In genomic region chr3:108287146-108287545, GRCh38 we compare ENCODE assay signal across 19 cellular contexts. TPM values are rescaled to one million over a fixed set of nuclear protein-coding genes. Genes with fewer than 3 reads are reported as not detected.
A peak's percentile ranks its signal among the peaks of the same experiment; 100 is the strongest.
DNase-seq lines count a peak whose midpoint lies in the region; ATAC-seq and TF ChIP-seq lines count a peak whose summit lies in the region.
"Had no signal": no experiment of that assay in that cellular context is flagged by ENCODE, and none has a peak within 500 bp of the region (broad histone marks: within the 10 kb centered on the region; RNA-seq: fewer than 3 reads in every experiment).

No MANE protein-coding gene starts in this region.

- H3K9me2 ChIP-seq in GM23338 (ENCODE audit: insufficient read depth): peaks cover 3% of the 10 kb centered on the region; the same call in 1 of the 2 replicates

- H2AFZ ChIP-seq in GM23338: peak overlapping the region; percentile 2; the same call in 1 of the 2 replicates

- no peak overlapping the region for H3K4me2 ChIP-seq in GM23338

- no peak overlapping the region for H3K4me3 Mint-ChIP-seq in activated CD8-positive, alpha-beta T cell treated with anti-CD3 and anti-CD28 coated beads for 36 hours
- no peak overlapping the region for H3K4me3 Mint-ChIP-seq in activated CD8-positive, alpha-beta T cell treated with anti-CD3 and anti-CD28 coated beads, Interleukin-2, amount 10 ng/mL, durations not matched to agents 7 days and 5 days
- H3K4me3 Mint-ChIP-seq in GM23338: no peak overlapping the region
- H3K4me3 Mint-ChIP-seq in stimulated activated naive B cell treated with anti-CD40 and anti-IgM and Interleukin-4, amounts not matched to agents 10 μg/mL and 1 μg/mL and 100 μg/mL, for 72 hours: peak overlapping the region in 1 of 2 donors; percentile 36
- H3K4me3 Mint-ChIP-seq: CD4-positive, CD25-positive, alpha-beta regulatory T cell; central memory CD8-positive, alpha-beta T cell had no signal

- TF ChIP-seq CTCF in activated CD8-positive, alpha-beta T cell treated with anti-CD3 and anti-CD28 coated beads for 36 hours (IDR thresholded peaks at IDR 0.05): no peak
- TF ChIP-seq CTCF in GM23338 (conservative IDR thresholded peaks at IDR 0.05; ENCODE audit: low read depth in 2 of 2): no peak

- no peaks in the 10 kb centered on the region for H3K27me3 ChIP-seq in GM23338 (ENCODE audit: insufficient read depth)
- H3K27me3 ChIP-seq: neutrophil had no signal

- peaks cover 2% of the 10 kb centered on the region for H3K27me3 Mint-ChIP-seq in activated CD8-positive, alpha-beta T cell treated with anti-CD3 and anti-CD28 coated beads for 36 hours
- H3K27me3 Mint-ChIP-seq in activated CD8-positive, alpha-beta T cell treated with anti-CD3 and anti-CD28 coated beads, Interleukin-2, amount 10 ng/mL, durations not matched to agents 7 days and 5 days (ENCODE audit: low read depth): no peaks in the 10 kb centered on the region
- H3K27me3 Mint-ChIP-seq in GM23338 (ENCODE audit: insufficient read depth, low read depth, poor library complexity): peaks cover 1% of the 10 kb centered on the region
- no peaks in the 10 kb centered on the region for H3K27me3 Mint-ChIP-seq in stimulated activated naive B cell treated with anti-CD40 and anti-IgM and Interleukin-4, amounts not matched to agents 10 μg/mL and 1 μg/mL and 100 μg/mL, for 72 hours
- H3K27me3 Mint-ChIP-seq: central memory CD8-positive, alpha-beta T cell had no signal

- H3K27ac ChIP-seq in GM23338 (ENCODE audit: low read depth): no peak overlapping the region
- H3K27ac ChIP-seq: neutrophil had no signal

- H3K36me3 Mint-ChIP-seq in activated CD8-positive, alpha-beta T cell treated with anti-CD3 and anti-CD28 coated beads for 36 hours (ENCODE audit: low read depth): peaks cover 17% of the 10 kb centered on the region
- peaks cover 38% of the 10 kb centered on the region for H3K36me3 Mint-ChIP-seq in activated CD8-positive, alpha-beta T cell treated with anti-CD3 and anti-CD28 coated beads, Interleukin-2, amount 10 ng/mL, durations not matched to agents 7 days and 5 days (ENCODE audit: low read depth)
- H3K36me3 Mint-ChIP-seq in GM23338 (ENCODE audit: low read depth): no peaks in the 10 kb centered on the region
- H3K36me3 Mint-ChIP-seq in stimulated activated naive B cell treated with anti-CD40 and anti-IgM and Interleukin-4, amounts not matched to agents 10 μg/mL and 1 μg/mL and 100 μg/mL, for 72 hours: peaks cover 12 to 22% of the 10 kb centered on the region in 2 donors
- H3K36me3 Mint-ChIP-seq: CD4-positive, CD25-positive, alpha-beta regulatory T cell had no signal

- no peaks in the 10 kb centered on the region for H3K4me1 ChIP-seq in GM23338 (ENCODE audit: insufficient read depth)

- POLR2A ChIA-PET in activated CD8-positive, alpha-beta T cell treated with anti-CD3 and anti-CD28 coated beads for 36 hours (lab: Charles Lee): interaction anchor here (0.6 kb wide), 1 partner anchor 253 kb away, joined by 4 read pairs; no protein-coding TSS in a partner anchor
- POLR2A ChIA-PET in activated CD8-positive, alpha-beta T cell treated with anti-CD3 and anti-CD28 coated beads, Interleukin-2, amount 10 ng/mL, durations not matched to agents 7 days and 5 days (lab: Charles Lee): no interaction called here

- intact Hi-C loops in activated CD8-positive, alpha-beta T cell treated with anti-CD3 and anti-CD28 coated beads for 36 hours (cut with micrococcal nuclease): no loop called here

- no peaks in the 10 kb centered on the region for H3K79me2 ChIP-seq in GM23338 (replicated peaks; ENCODE audit: insufficient read depth)

- no peak overlapping the region for H3K4me3 ChIP-seq in GM23338

- peak overlapping the region; percentile 70 for H3K27ac Mint-ChIP-seq in activated CD8-positive, alpha-beta T cell treated with anti-CD3 and anti-CD28 coated beads for 36 hours
- H3K27ac Mint-ChIP-seq in activated CD8-positive, alpha-beta T cell treated with anti-CD3 and anti-CD28 coated beads, Interleukin-2, amount 10 ng/mL, durations not matched to agents 7 days and 5 days: no peak overlapping the region
- H3K27ac Mint-ChIP-seq in GM23338: no peak overlapping the region
- H3K27ac Mint-ChIP-seq in stimulated activated naive B cell treated with anti-CD40 and anti-IgM and Interleukin-4, amounts not matched to agents 10 μg/mL and 1 μg/mL and 100 μg/mL, for 72 hours: peak overlapping the region; percentile 88
- H3K27ac Mint-ChIP-seq: CD4-positive, CD25-positive, alpha-beta regulatory T cell had no signal

- DNase-seq in activated CD8-positive, alpha-beta T cell treated with anti-CD3 and anti-CD28 coated beads for 36 hours: no peak
- no peak for DNase-seq in activated CD8-positive, alpha-beta T cell treated with anti-CD3 and anti-CD28 coated beads, Interleukin-2, amount 10 ng/mL, durations not matched to agents 7 days and 5 days
- DNase-seq in GM23338 (ENCODE audit: low spot score) (no peak), NCI-H526 treated with DMSO at 0.1 percent for 48 hours (lab: John Stamatoyannopoulos, UW) (no peak)
- DNase-seq in stimulated activated naive B cell treated with anti-CD40 and anti-IgM and Interleukin-4, amounts not matched to agents 10 μg/mL and 1 μg/mL and 100 μg/mL, for 72 hours: no peak
- DNase-seq: activated naive CD4-positive, alpha-beta T cell treated with anti-CD3 and anti-CD28 coated beads, Interleukin-2, amount 50 U/mL, for 16 hours; CD4-positive, CD25-positive, alpha-beta regulatory T cell; GOT3; head of caudate nucleus; islet precursor cell; NCI-H1092 treated with DMSO at 0.1 percent for 48 hours; NCI-H2227 treated with DMSO at 0.1 percent for 48 hours had no signal

- H4K20me1 ChIP-seq in GM23338 (replicated peaks; ENCODE audit: insufficient read depth): no peaks in the 10 kb centered on the region

- ATAC-seq in activated CD8-positive, alpha-beta T cell treated with anti-CD3 and anti-CD28 coated beads for 36 hours: peak; percentile 56
- no peak for ATAC-seq in activated CD8-positive, alpha-beta T cell treated with anti-CD3 and anti-CD28 coated beads, Interleukin-2, amount 10 ng/mL, durations not matched to agents 7 days and 5 days
- ATAC-seq in GM23338 (no peak), HG03378 (IDR thresholded peaks at IDR 0.05; ENCODE audit: unreplicated experiment) (peak; percentile 56), HG03039 (IDR thresholded peaks at IDR 0.05; ENCODE audit: unreplicated experiment) (no peak), HG02973 (IDR thresholded peaks at IDR 0.05; ENCODE audit: unreplicated experiment) (no peak)
- ATAC-seq in stimulated activated naive B cell treated with anti-CD40 and anti-IgM and Interleukin-4, amounts not matched to agents 10 μg/mL and 1 μg/mL and 100 μg/mL, for 72 hours (replicated peaks): peak; percentile 89 to 91

- CTCF ChIA-PET in activated CD8-positive, alpha-beta T cell treated with anti-CD3 and anti-CD28 coated beads for 36 hours (lab: Charles Lee): no interaction called here
- CTCF ChIA-PET in activated CD8-positive, alpha-beta T cell treated with anti-CD3 and anti-CD28 coated beads, Interleukin-2, amount 10 ng/mL, durations not matched to agents 7 days and 5 days (lab: Charles Lee): no interaction called here

- H3K4me1 Mint-ChIP-seq in activated CD8-positive, alpha-beta T cell treated with anti-CD3 and anti-CD28 coated beads for 36 hours (ENCODE audit: low read depth): peaks cover 39% of the 10 kb centered on the region
- H3K4me1 Mint-ChIP-seq in activated CD8-positive, alpha-beta T cell treated with anti-CD3 and anti-CD28 coated beads, Interleukin-2, amount 10 ng/mL, durations not matched to agents 7 days and 5 days (ENCODE audit: low read depth): peaks cover 34% of the 10 kb centered on the region
- H3K4me1 Mint-ChIP-seq in GM23338: no peaks in the 10 kb centered on the region
- H3K4me1 Mint-ChIP-seq in stimulated activated naive B cell treated with anti-CD40 and anti-IgM and Interleukin-4, amounts not matched to agents 10 μg/mL and 1 μg/mL and 100 μg/mL, for 72 hours: peaks cover 42 to 62% of the 10 kb centered on the region in 2 donors

- peaks cover 8% of the 10 kb centered on the region for H3K9me3 Mint-ChIP-seq in activated CD8-positive, alpha-beta T cell treated with anti-CD3 and anti-CD28 coated beads for 36 hours
- H3K9me3 Mint-ChIP-seq in activated CD8-positive, alpha-beta T cell treated with anti-CD3 and anti-CD28 coated beads, Interleukin-2, amount 10 ng/mL, durations not matched to agents 7 days and 5 days (ENCODE audit: insufficient read depth): no peaks in the 10 kb centered on the region
- H3K9me3 Mint-ChIP-seq in GM23338: no peaks in the 10 kb centered on the region
- H3K9me3 Mint-ChIP-seq in stimulated activated naive B cell treated with anti-CD40 and anti-IgM and Interleukin-4, amounts not matched to agents 10 μg/mL and 1 μg/mL and 100 μg/mL, for 72 hours: peaks cover 0 to 8% of the 10 kb centered on the region in 2 donors
- H3K9me3 Mint-ChIP-seq: central memory CD8-positive, alpha-beta T cell had no signal

- no peaks in the 10 kb centered on the region for H3F3A ChIP-seq in GM23338 (replicated peaks; ENCODE audit: low read depth)

- H3K36me3 ChIP-seq in GM23338 (ENCODE audit: insufficient read depth): no peaks in the 10 kb centered on the region
- H3K36me3 ChIP-seq: neutrophil had no signal

TF ChIP-seq in GM23338, 12 proteins besides CTCF, POLR2A, EP300 and RAD21:
- TF ChIP-seq NANOG (IDR thresholded peaks at IDR 0.05; ENCODE audit: borderline replicate concordance) (no peak), CREB1 (CRISPR knock-in tag; IDR thresholded peaks at IDR 0.05; ENCODE audit: low read depth) (no peak)

RNA-seq across cellular contexts. Expression of gene HHLA2, which starts 9.2 kb away (rescaled TPM):
- 1 to 10 TPM; 1.7 to 2.2 TPM for total RNA-seq in activated CD8-positive, alpha-beta T cell treated with anti-CD3 and anti-CD28 coated beads for 36 hours
- 1 to 10 TPM; 3.3 to 3.9 TPM for total RNA-seq in activated CD8-positive, alpha-beta T cell treated with anti-CD3 and anti-CD28 coated beads, Interleukin-2, amount 10 ng/mL, durations not matched to agents 7 days and 5 days
- total RNA-seq in GM23338 (2014; rRNA removed; shearing (Covaris generic)): not detected in 2 replicates
- polyA plus RNA-seq in GM23338 (2016; fragmentation: Nextera tagmentation; extraction: Ambion mirVana): not detected in 2 replicates
- total RNA-seq: A172, skeletal muscle tissue had no signal
- polyA plus RNA-seq: CD4-positive, CD25-positive, alpha-beta regulatory T cell had no signal

Comparison
In these comparisons a context has a peak if more than half of its experiments do, and no peak if none do; other contexts are left out.
1. ATAC-seq: peak in activated CD8-positive, alpha-beta T cell treated with anti-CD3 and anti-CD28 coated beads for 36 hours (single experiment), HG03378 (single experiment) and stimulated activated naive B cell treated with anti-CD40 and anti-IgM and Interleukin-4, amounts not matched to agents 10 μg/mL and 1 μg/mL and 100 μg/mL, for 72 hours (2 of 2); none in activated CD8-positive, alpha-beta T cell treated with anti-CD3 and anti-CD28 coated beads, Interleukin-2, amount 10 ng/mL, durations not matched to agents 7 days and 5 days (single experiment), GM23338 (single experiment), HG03039 (single experiment) and HG02973 (single experiment).
2. H3K27ac Mint-ChIP-seq: peak in activated CD8-positive, alpha-beta T cell treated with anti-CD3 and anti-CD28 coated beads for 36 hours (single experiment) and stimulated activated naive B cell treated with anti-CD40 and anti-IgM and Interleukin-4, amounts not matched to agents 10 μg/mL and 1 μg/mL and 100 μg/mL, for 72 hours (single experiment); none in activated CD8-positive, alpha-beta T cell treated with anti-CD3 and anti-CD28 coated beads, Interleukin-2, amount 10 ng/mL, durations not matched to agents 7 days and 5 days (single experiment) and GM23338 (single experiment).